21 cellular contexts compared by ENCODE assay signal in the genomic region with DNA sequence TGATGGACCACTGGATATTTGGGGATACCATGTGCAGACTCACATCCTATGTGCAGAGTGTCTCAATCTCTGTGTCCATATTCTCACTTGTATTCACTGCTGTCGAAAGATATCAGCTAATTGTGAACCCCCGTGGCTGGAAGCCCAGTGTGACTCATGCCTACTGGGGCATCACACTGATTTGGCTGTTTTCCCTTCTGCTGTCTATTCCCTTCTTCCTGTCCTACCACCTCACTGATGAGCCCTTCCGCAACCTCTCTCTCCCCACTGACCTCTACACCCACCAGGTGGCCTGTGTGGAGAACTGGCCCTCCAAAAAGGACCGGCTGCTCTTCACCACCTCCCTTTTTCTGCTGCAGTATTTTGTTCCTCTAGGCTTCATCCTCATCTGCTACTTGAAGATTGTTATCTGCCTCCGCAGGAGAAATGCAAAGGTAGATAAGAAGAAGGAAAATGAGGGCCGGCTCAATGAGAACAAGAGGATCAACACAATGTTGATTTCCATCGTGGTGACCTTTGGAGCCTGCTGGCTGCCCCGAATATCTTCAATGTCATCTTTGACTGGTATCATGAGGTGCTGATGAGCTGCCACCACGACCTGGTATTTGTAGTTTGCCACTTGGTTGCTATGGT. TPM values are rescaled to one million over a fixed set of nuclear protein-coding genes. Genes with fewer than 3 reads are reported as not detected.
DNase-seq lines count a peak whose midpoint lies in the region; ATAC-seq and TF ChIP-seq lines count a peak whose summit lies in the region.
"Had no signal": no experiment of that assay in that cellular context is flagged by ENCODE, and none has a peak within 500 bp of the region (broad histone marks: within the 10 kb centered on the region; RNA-seq: fewer than 3 reads in every experiment).

No MANE protein-coding gene starts in this region.

- H3K36me3 ChIP-seq in right lobe of liver (no peaks in the 10 kb centered on the region), neuronal stem cell (replicated peaks in 1 of 2; ENCODE audit: control insufficient read depth in 2 of 2, insufficient read depth in 2 of 2, low read length in 2 of 2) (no peaks in the 10 kb centered on the region)

- DNase-seq in Ammon's horn (ENCODE audit: low spot score) (peak; percentile 52), RPMI7951 (ENCODE audit: low read depth) (peak; percentile 28), dorsolateral prefrontal cortex (peak; percentile 6 to 79 (median 49)), islet precursor cell (peak; percentile 56), right lobe of liver (no peak), neuronal stem cell (ENCODE audit: low spot score) (no peak)
- DNase-seq in activated CD4-positive, alpha-beta T cell treated with anti-CD3 and anti-CD28 coated beads for 36 hours: no peak
- no peak for DNase-seq in activated CD8-positive, alpha-beta T cell treated with anti-CD3 and anti-CD28 coated beads for 36 hours
- DNase-seq: activated CD4-positive, alpha-beta T cell treated with anti-CD3 and anti-CD28 coated beads, Interleukin-2, amount 50 U/mL, for 4 hours; activated naive CD4-positive, alpha-beta T cell; activated T-cell treated with anti-CD3 and anti-CD28 coated beads for 4 hours; CD4-positive, alpha-beta memory T cell; IMR-90; midbrain; NCI-H2029 treated with DMSO at 0.1 percent for 48 hours; NCI-H524; psoas muscle had no signal

- no peak overlapping the region for H4K8ac ChIP-seq in neuronal stem cell (ENCODE audit: low read depth, low read length)

- TF ChIP-seq POLR2A in right lobe of liver (IDR thresholded peaks at IDR 0.05): no peak

- no peak for ATAC-seq in right lobe of liver
- no peak for ATAC-seq in activated CD4-positive, alpha-beta T cell treated with anti-CD3 and anti-CD28 coated beads for 36 hours
- no peak for ATAC-seq in activated CD8-positive, alpha-beta T cell treated with anti-CD3 and anti-CD28 coated beads for 36 hours
- ATAC-seq: HCT116 had no signal

- CTCF ChIA-PET in activated CD4-positive, alpha-beta T cell treated with anti-CD3 and anti-CD28 coated beads for 36 hours (lab: Charles Lee): interaction anchor here (1.1 kb wide), 1 partner anchor 30 kb away, joined by 4 read pairs; no protein-coding TSS in a partner anchor
- CTCF ChIA-PET in activated CD8-positive, alpha-beta T cell treated with anti-CD3 and anti-CD28 coated beads for 36 hours (lab: Charles Lee): interaction anchor here (2.2 kb wide), 1 partner anchor 30 kb away, joined by 8 read pairs; no protein-coding TSS in a partner anchor

- H2BK120ac ChIP-seq in neuronal stem cell (ENCODE audit: low read depth, low read length): no peak overlapping the region

- H3K27me3 Mint-ChIP-seq in activated CD4-positive, alpha-beta T cell treated with anti-CD3 and anti-CD28 coated beads for 36 hours: no peaks in the 10 kb centered on the region
- H3K27me3 Mint-ChIP-seq in activated CD8-positive, alpha-beta T cell treated with anti-CD3 and anti-CD28 coated beads for 36 hours: no peaks in the 10 kb centered on the region

- H3K14ac ChIP-seq in neuronal stem cell (ENCODE audit: low read length): no peak overlapping the region

- no peak overlapping the region for H2BK12ac ChIP-seq in neuronal stem cell (ENCODE audit: low read length)

- H3K27ac Mint-ChIP-seq in activated CD4-positive, alpha-beta T cell treated with anti-CD3 and anti-CD28 coated beads for 36 hours: no peak overlapping the region
- H3K27ac Mint-ChIP-seq in activated CD8-positive, alpha-beta T cell treated with anti-CD3 and anti-CD28 coated beads for 36 hours: no peak overlapping the region
- H3K27ac Mint-ChIP-seq: CD4-positive, alpha-beta memory T cell; nephron had no signal

- H3K4me1 ChIP-seq in right lobe of liver (peaks cover 0 to 14% (median 0%) of the 10 kb centered on the region in 4 donors), neuronal stem cell (ENCODE audit: control insufficient read depth in 2 of 2, insufficient read depth in 1 of 2, low read depth in 1 of 2, low read length in 2 of 2) (peaks cover 0 to 4% of the 10 kb centered on the region in 2 donors)

- 58% methylated on average over 9 of the region's 9 CpGs for WGBS in right lobe of liver (ENCODE audit: insufficient coverage, low coverage, low lambda C conversion rate, missing lambda C conversion rate)
- WGBS in neuronal stem cell (ENCODE audit: extremely low coverage in 2 of 2, insufficient read length in 2 of 2, insufficient replicate concordance in 1 of 2), 2 donors: no CpG with 5 or more reads among the region's 9 CpGs

- H3K18ac ChIP-seq in neuronal stem cell (ENCODE audit: low read length): no peak overlapping the region

- no peak overlapping the region for H2AK5ac ChIP-seq in neuronal stem cell (ENCODE audit: low read depth, low read length)

- no peak overlapping the region for H4K91ac ChIP-seq in neuronal stem cell (ENCODE audit: low read depth, low read length, poor library complexity)

- H3K4me2 ChIP-seq in neuronal stem cell (ENCODE audit: insufficient read depth, low read length, poor library complexity, severe bottlenecking): no peak overlapping the region

- H3K9ac ChIP-seq in neuronal stem cell (ENCODE audit: low read depth, low read length, poor library complexity): no peak overlapping the region

- H3K9me3 ChIP-seq in right lobe of liver (no peaks in the 10 kb centered on the region), neuronal stem cell (replicated peaks in 1 of 2; ENCODE audit: control insufficient read depth in 2 of 2, insufficient read depth in 1 of 2, low read depth in 1 of 2, low read length in 2 of 2) (no peaks in the 10 kb centered on the region)
- H3K9me3 ChIP-seq: psoas muscle had no signal

- no peak overlapping the region for H2AFZ ChIP-seq in neuronal stem cell (ENCODE audit: low read length)

- H3K4me3 Mint-ChIP-seq in activated CD4-positive, alpha-beta T cell treated with anti-CD3 and anti-CD28 coated beads for 36 hours: no peak overlapping the region
- H3K4me3 Mint-ChIP-seq in activated CD8-positive, alpha-beta T cell treated with anti-CD3 and anti-CD28 coated beads for 36 hours: no peak overlapping the region
- H3K4me3 Mint-ChIP-seq: CD4-positive, alpha-beta memory T cell; nephron had no signal

- H3K4me3 ChIP-seq in dorsolateral prefrontal cortex (no peak overlapping the region), right lobe of liver (no peak overlapping the region), neuronal stem cell (ENCODE audit: low read length in 2 of 2) (no peak overlapping the region)
- H3K4me3 ChIP-seq: psoas muscle had no signal

- no peak overlapping the region for H2BK15ac ChIP-seq in neuronal stem cell (ENCODE audit: low read length)

- H3K36me3 Mint-ChIP-seq in activated CD4-positive, alpha-beta T cell treated with anti-CD3 and anti-CD28 coated beads for 36 hours (ENCODE audit: low read depth): peaks cover 9% of the 10 kb centered on the region
- H3K36me3 Mint-ChIP-seq in activated CD8-positive, alpha-beta T cell treated with anti-CD3 and anti-CD28 coated beads for 36 hours (ENCODE audit: low read depth): no peaks in the 10 kb centered on the region

- no peak overlapping the region for H3K23ac ChIP-seq in neuronal stem cell (ENCODE audit: low read depth, low read length, poor library complexity)

- no peaks in the 10 kb centered on the region for H3K4me1 Mint-ChIP-seq in activated CD4-positive, alpha-beta T cell treated with anti-CD3 and anti-CD28 coated beads for 36 hours
- H3K4me1 Mint-ChIP-seq in activated CD8-positive, alpha-beta T cell treated with anti-CD3 and anti-CD28 coated beads for 36 hours (ENCODE audit: low read depth): no peaks in the 10 kb centered on the region
- H3K4me1 Mint-ChIP-seq: CD4-positive, alpha-beta memory T cell had no signal

- POLR2A ChIA-PET in activated CD4-positive, alpha-beta T cell treated with anti-CD3 and anti-CD28 coated beads for 36 hours (lab: Charles Lee): no interaction called here
- POLR2A ChIA-PET in activated CD8-positive, alpha-beta T cell treated with anti-CD3 and anti-CD28 coated beads for 36 hours (lab: Charles Lee): no interaction called here

- no peak overlapping the region for H3K4ac ChIP-seq in neuronal stem cell (ENCODE audit: low read length)

- H2BK5ac ChIP-seq in neuronal stem cell (ENCODE audit: low read length): no peak overlapping the region

- intact Hi-C loops in dorsolateral prefrontal cortex (cut with DNase I): no loop called here
- intact Hi-C loops in right lobe of liver (cut with DNase I): no loop called here
- intact Hi-C loops in activated CD4-positive, alpha-beta T cell treated with anti-CD3 and anti-CD28 coated beads for 36 hours (cut with DNase I, micrococcal nuclease): no loop called here
- intact Hi-C loops in activated CD8-positive, alpha-beta T cell treated with anti-CD3 and anti-CD28 coated beads for 36 hours (cut with micrococcal nuclease): no loop called here

- no peak for TF ChIP-seq CTCF in dorsolateral prefrontal cortex (IDR thresholded peaks at IDR 0.05 in 54 of 56, conservative IDR thresholded peaks at IDR 0.05 in 2 of 56; ENCODE audit: low read depth in 1 of 56, partially characterized antibody in 56 of 56)
- TF ChIP-seq CTCF in right lobe of liver (IDR thresholded peaks at IDR 0.05): no peak
- TF ChIP-seq CTCF in activated CD8-positive, alpha-beta T cell treated with anti-CD3 and anti-CD28 coated beads for 36 hours (IDR thresholded peaks at IDR 0.05): no peak

- H3K79me1 ChIP-seq in neuronal stem cell (ENCODE audit: low read depth, low read length): no peaks in the 10 kb centered on the region

- peak overlapping the region in 6 of 59 donors; percentile 14 to 53 (median 39) for H3K27ac ChIP-seq in dorsolateral prefrontal cortex
- H3K27ac ChIP-seq in right lobe of liver: no peak overlapping the region
- no peak overlapping the region for H3K27ac ChIP-seq in neuronal stem cell (replicated peaks; ENCODE audit: low read length)
- H3K27ac ChIP-seq: psoas muscle, VCaP had no signal

- H3K27me3 ChIP-seq in dorsolateral prefrontal cortex (no peaks in the 10 kb centered on the region), right lobe of liver (no peaks in the 10 kb centered on the region), neuronal stem cell (ENCODE audit: control insufficient read depth in 3 of 3, insufficient read depth in 3 of 3, low read depth in 1 of 3, low read length in 3 of 3) (peaks cover 0 to 20% (median 0%) of the 10 kb centered on the region in 3 experiments)

- H3K9me3 Mint-ChIP-seq in activated CD4-positive, alpha-beta T cell treated with anti-CD3 and anti-CD28 coated beads for 36 hours (ENCODE audit: low read depth): peaks cover 7% of the 10 kb centered on the region
- no peaks in the 10 kb centered on the region for H3K9me3 Mint-ChIP-seq in activated CD8-positive, alpha-beta T cell treated with anti-CD3 and anti-CD28 coated beads for 36 hours
- H3K9me3 Mint-ChIP-seq: nephron had no signal

RNA-seq across cellular contexts. Expression of a gene that starts 54.5 kb away (rescaled TPM):
- 6.0 and 6.6 TPM in 2 replicates for total RNA-seq in RPMI7951 (2014; rRNA removed; shearing (Covaris generic))
- total RNA-seq in dorsolateral prefrontal cortex (10 to 100 TPM; 18.9 to 34.2 (median 26.7) TPM), right lobe of liver (1 to 10 TPM; 3.6 to 9.8 (median 8.1) TPM)
- total RNA-seq in activated CD4-positive, alpha-beta T cell treated with anti-CD3 and anti-CD28 coated beads for 36 hours: 10 to 100 TPM; 18.9 to 32.1 TPM
- 74.7 TPM for polyA plus RNA-seq in neuronal stem cell (2013, experiment 1 of 2)
- polyA plus RNA-seq in neuronal stem cell (2013, experiment 2 of 2): 76.6 TPM
- 10 to 100 TPM; 32.8 to 33.1 TPM for total RNA-seq in activated CD8-positive, alpha-beta T cell treated with anti-CD3 and anti-CD28 coated beads for 36 hours

RNA-seq across cellular contexts. Expression of a gene that starts 59.0 kb away (rescaled TPM):
- not detected in 2 replicates for total RNA-seq in RPMI7951 (2014; rRNA removed; shearing (Covaris generic))
- total RNA-seq in dorsolateral prefrontal cortex (10 to 100 TPM in 50 of 120 experiments, 1 to 10 TPM in 69, under 1 TPM in 1; 0.72 to 31.0 (median 8.7) TPM), right lobe of liver (under 1 TPM in 5 of 6 experiments, not detected in 1; 0.31 to 0.88 (median 0.53) TPM)
- not detected for total RNA-seq in activated CD4-positive, alpha-beta T cell treated with anti-CD3 and anti-CD28 coated beads for 36 hours
- polyA plus RNA-seq in neuronal stem cell (2013, experiment 1 of 2): not detected
- not detected for polyA plus RNA-seq in neuronal stem cell (2013, experiment 2 of 2)
- total RNA-seq in activated CD8-positive, alpha-beta T cell treated with anti-CD3 and anti-CD28 coated beads for 36 hours: not detected
- total RNA-seq: CD4-positive, alpha-beta memory T cell; IMR-90; T-helper 1 cell treated with Interleukin-12 subunit alpha and Interleukin-12 subunit beta and Interleukin-4 antibody, amounts not matched to agents 30 ng/mL and 1 ng/mL, for 36 hours had no signal
- polyA plus RNA-seq: IMR-90 had no signal

Comparison
In these comparisons a context has a peak if more than half of its experiments do, and no peak if none do; other contexts are left out.
1. DNase-seq: peak in Ammon's horn (single experiment), RPMI7951 (single experiment), dorsolateral prefrontal cortex (10 of 10) and islet precursor cell (single experiment); none in right lobe of liver (0 of 3), activated CD4-positive, alpha-beta T cell treated with anti-CD3 and anti-CD28 coated beads for 36 hours (single experiment), neuronal stem cell (single experiment) and activated CD8-positive, alpha-beta T cell treated with anti-CD3 and anti-CD28 coated beads for 36 hours (single experiment).